ENCODE assay signal across 8 cellular contexts in genomic region chr10:13346912-13347234, GRCh38. TPM values are rescaled to one million over a fixed set of nuclear protein-coding genes. Genes with fewer than 3 reads are reported as not detected.
A peak's percentile ranks its signal among the peaks of the same experiment; 100 is the strongest.
DNase-seq lines count a peak whose midpoint lies in the region; ATAC-seq and TF ChIP-seq lines count a peak whose summit lies in the region.

No MANE protein-coding gene starts in this region.

- H3K4me3 ChIP-seq in adipocyte (ENCODE audit: low read length) (peak overlapping the region; percentile 90), testis (peak overlapping the region; percentile 67 to 90)

- H3K27me3 Mint-ChIP-seq in activated CD4-positive, alpha-beta T cell treated with anti-CD3 and anti-CD28 coated beads, Interleukin-2, amount 10 ng/mL, durations not matched to agents 24 days and 14 days, result no peaks in the 10 kb centered on the region

- H3K4me1 ChIP-seq in adipocyte (ENCODE audit: control insufficient read depth, insufficient read depth, low read length) (peaks cover 32% of the 10 kb centered on the region), testis (peaks cover 22% of the 10 kb centered on the region)

- TF ChIP-seq POLR2A in testis (IDR thresholded peaks at IDR 0.05), result no peak

- TF ChIP-seq CTCF in testis (IDR thresholded peaks at IDR 0.05) (no peak), omental fat pad (IDR thresholded peaks at IDR 0.05) (no peak)

- peak overlapping the region; percentile 89 for H3K27ac Mint-ChIP-seq in activated CD4-positive, alpha-beta T cell treated with anti-CD3 and anti-CD28 coated beads, Interleukin-2, amount 10 ng/mL, durations not matched to agents 24 days and 14 days

- peaks cover 13% of the 10 kb centered on the region for H3K36me3 Mint-ChIP-seq in activated CD4-positive, alpha-beta T cell treated with anti-CD3 and anti-CD28 coated beads, Interleukin-2, amount 10 ng/mL, durations not matched to agents 24 days and 14 days (ENCODE audit: low read depth)

- H3K9ac ChIP-seq in adipocyte (ENCODE audit: low read length), result peak overlapping the region; percentile 90

- peaks cover 8% of the 10 kb centered on the region for H3K27me3 ChIP-seq in adipocyte (replicated peaks; ENCODE audit: control insufficient read depth, insufficient read depth, low read length)
- no peaks in the 10 kb centered on the region for H3K27me3 ChIP-seq in testis

- 1% methylated on average over 11 of the region's 11 CpGs for WGBS in testis, 2 donors

- peak overlapping the region; percentile 84 to 97 for H3K27ac ChIP-seq in testis

- no peaks in the 10 kb centered on the region for H3K9me3 ChIP-seq in adipocyte (ENCODE audit: control insufficient read depth, low read length)
- H3K9me3 ChIP-seq in testis, result no peaks in the 10 kb centered on the region

- H3K4me1 Mint-ChIP-seq in activated CD4-positive, alpha-beta T cell treated with anti-CD3 and anti-CD28 coated beads, Interleukin-2, amount 10 ng/mL, durations not matched to agents 24 days and 14 days, result peaks cover 44% of the 10 kb centered on the region

- no peaks in the 10 kb centered on the region for H3K9me3 Mint-ChIP-seq in activated CD4-positive, alpha-beta T cell treated with anti-CD3 and anti-CD28 coated beads, Interleukin-2, amount 10 ng/mL, durations not matched to agents 24 days and 14 days

- H3K4me3 Mint-ChIP-seq in activated CD4-positive, alpha-beta T cell treated with anti-CD3 and anti-CD28 coated beads, Interleukin-2, amount 10 ng/mL, durations not matched to agents 24 days and 14 days, result peak overlapping the region; percentile 87

- no peak for DNase-seq in activated CD4-positive, alpha-beta T cell treated with anti-CD3 and anti-CD28 coated beads, Interleukin-2, amount 10 ng/mL, durations not matched to agents 24 days and 14 days
- DNase-seq in activated CD4-positive, alpha-beta T cell treated with anti-CD3 and anti-CD28 coated beads for 1 hour, result no peak
- DNase-seq in adipocyte (ENCODE audit: low read depth) (no peak), left kidney (ENCODE audit: low read depth, low spot score) (peak; percentile 55), testis (no peak), NCI-H446 (lab: John Stamatoyannopoulos, UW) (no peak), NCI-H2029 treated with DMSO at 0.1 percent for 48 hours (lab: John Stamatoyannopoulos, UW) (no peak), omental fat pad (ENCODE audit: low spot score) (no peak)

- no peak for ATAC-seq in omental fat pad (ENCODE audit: low FRiP score)

- H3K36me3 ChIP-seq in adipocyte (ENCODE audit: control insufficient read depth, insufficient read depth, low read length, severe bottlenecking) (no peaks in the 10 kb centered on the region), testis (ENCODE audit: low read depth, missing control alignments) (no peaks in the 10 kb centered on the region)

- intact Hi-C loops in activated CD4-positive, alpha-beta T cell treated with anti-CD3 and anti-CD28 coated beads, Interleukin-2, amount 10 ng/mL, durations not matched to agents 24 days and 14 days (cut with micrococcal nuclease), result loop anchor here (2.0 kb wide), 1 partner anchor 246 kb away; the partner anchor contains the start of gene OPTN
- intact Hi-C loops in testis (cut with DNase I; ENCODE audit: low total_unique reads), result no loop called here

RNA-seq across cellular contexts. Expression of gene SEPHS1, which starts 1.2 kb away (rescaled TPM):
- total RNA-seq in activated CD4-positive, alpha-beta T cell treated with anti-CD3 and anti-CD28 coated beads, Interleukin-2, amount 10 ng/mL, durations not matched to agents 24 days and 14 days, result 59.9 and 64.2 TPM in 2 replicates
- 10 to 100 TPM; 31.1 to 41.7 TPM for total RNA-seq in testis
- polyA plus RNA-seq in testis (ENCODE audit: insufficient read depth, low read depth, low replicate concordance), result 48.3 TPM
- total RNA-seq in omental fat pad, result 10 to 100 TPM; 28.9 to 41.3 (median 37.9) TPM

RNA-seq across cellular contexts. Expression of gene PHYH, which starts 47.0 kb away (rescaled TPM):
- total RNA-seq in activated CD4-positive, alpha-beta T cell treated with anti-CD3 and anti-CD28 coated beads, Interleukin-2, amount 10 ng/mL, durations not matched to agents 24 days and 14 days, result 12.8 and 15.9 TPM in 2 replicates
- total RNA-seq in testis (10 to 100 TPM; 27.2 to 33.1 TPM), omental fat pad (10 to 100 TPM; 21.9 to 54.1 (median 35.9) TPM)
- polyA plus RNA-seq in testis (ENCODE audit: insufficient read depth, low read depth, low replicate concordance), result 31.1 TPM
